ENCODE assay signal across 1 cellular context in the genomic region with DNA sequence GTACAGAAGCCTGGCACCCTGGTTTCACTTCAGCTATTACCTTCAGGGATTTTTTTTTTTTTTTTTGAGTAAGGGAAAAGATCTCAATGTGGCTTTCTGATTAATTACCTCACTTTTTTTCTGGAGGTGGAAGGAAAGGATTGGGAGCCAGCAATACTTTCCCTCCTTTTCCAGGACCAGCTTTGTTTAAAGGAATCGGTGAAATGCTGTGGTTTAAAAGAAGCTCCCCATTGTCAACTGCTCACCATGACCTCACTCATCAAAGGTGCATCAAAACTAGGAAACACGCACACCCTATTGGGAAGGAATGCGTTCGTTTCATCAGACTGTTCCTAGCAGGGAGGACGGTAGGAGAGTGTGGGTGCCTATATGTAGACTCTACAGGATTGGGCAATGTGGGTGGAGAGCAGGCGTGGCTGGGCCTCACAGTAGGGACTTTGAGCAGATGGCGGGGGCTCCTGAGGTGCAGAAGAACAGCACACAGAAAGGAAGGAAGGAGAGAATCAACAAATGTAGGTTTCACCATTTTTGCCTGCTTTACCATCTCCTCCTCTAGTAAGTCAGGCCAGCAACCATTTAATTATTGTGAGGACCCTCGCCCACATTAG.
A peak's percentile ranks its signal among the peaks of the same experiment; 100 is the strongest.
TF ChIP-seq lines count a peak whose summit lies in the region.

No MANE protein-coding gene starts in this region.

TF ChIP-seq in HEK293, 187 proteins besides CTCF, POLR2A, EP300 and RAD21:
- TF ChIP-seq ZFHX2 (tag by site-specific recombination; conservative IDR thresholded peaks at IDR 0.05) = peak; percentile 41
- TF ChIP-seq ZNF292 (tag by site-specific recombination; IDR thresholded peaks at IDR 0.05; ENCODE audit: borderline replicate concordance, low read depth) = no peak
TF ChIP-seq in HEK293: peak in this region for 1.
